Comparison of ENCODE assay signal across 8 cellular contexts in the genomic region with DNA sequence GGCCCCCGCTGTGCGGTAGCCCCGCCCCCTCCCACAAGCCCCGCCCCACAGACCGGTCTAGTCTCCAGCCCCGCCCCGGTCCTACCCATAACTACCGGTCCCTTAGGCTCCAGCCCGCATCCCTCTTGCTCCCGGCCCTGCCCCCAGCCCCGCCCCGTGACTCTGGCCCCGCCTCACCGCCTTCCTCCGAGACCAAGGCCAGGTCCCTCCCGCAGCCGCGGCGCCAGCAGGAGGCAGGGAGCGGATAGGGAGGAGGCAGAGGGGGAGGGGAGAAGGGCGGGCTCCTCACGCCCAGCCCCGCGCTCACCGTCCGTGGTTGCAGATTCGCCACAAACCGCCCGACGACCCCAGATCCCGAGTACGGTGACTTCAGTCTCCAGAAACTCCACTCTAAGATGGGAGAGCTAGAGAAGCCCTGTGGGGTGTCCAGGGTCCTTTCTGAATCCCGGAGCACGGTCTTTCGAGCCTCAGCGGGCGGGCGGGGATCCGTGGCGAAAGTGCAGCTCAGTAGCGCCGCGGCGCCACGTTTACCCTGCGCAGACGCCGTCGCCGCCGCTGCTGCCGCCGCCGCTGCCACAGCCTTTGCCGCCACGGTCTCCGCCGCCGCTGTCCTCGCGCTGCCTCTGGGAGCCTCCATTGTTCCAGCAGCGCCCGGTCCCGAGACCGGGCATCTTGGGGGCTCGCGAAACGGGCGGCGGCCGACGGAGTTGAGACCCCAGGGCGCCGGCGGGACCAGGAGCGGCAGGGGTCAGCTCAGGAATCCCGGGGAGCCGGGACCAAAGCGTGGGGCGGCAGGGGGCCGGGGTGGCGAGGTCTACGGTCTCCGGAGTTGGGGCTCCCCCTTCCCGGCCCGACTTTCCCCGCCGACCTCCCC. TPM values are rescaled to one million over a fixed set of nuclear protein-coding genes. Genes with fewer than 3 reads are reported as not detected.
A peak's percentile ranks its signal among the peaks of the same experiment; 100 is the strongest.
DNase-seq lines count a peak whose midpoint lies in the region; ATAC-seq and TF ChIP-seq lines count a peak whose summit lies in the region.

Gene BRPF1, plus strand, starts transcription at position 530 of the 874 bp plus-strand sequence. CDS start 2,406 bp downstream, outside the sequence.

- ATAC-seq in HG02759 (IDR thresholded peaks at IDR 0.05; ENCODE audit: unreplicated experiment) (peak; percentile 95), Right ventricle myocardium superior (ENCODE audit: poor library complexity) (peak; percentile 98)

- H3K27me3 ChIP-seq in parathyroid adenoma (ENCODE audit: control insufficient read depth, insufficient read depth, low read length) (no peaks in the 10 kb centered on the region), tibial nerve (no peaks in the 10 kb centered on the region)

- no peaks in the 10 kb centered on the region for H3K9me3 ChIP-seq in parathyroid adenoma (ENCODE audit: control insufficient read depth, low read length)
- H3K9me3 ChIP-seq in tibial nerve: no peaks in the 10 kb centered on the region

- 1 to 2% methylated on average over 28 to 56 of the region's 88 CpGs for WGBS in tibial nerve, 2 donors

- peaks cover 30% of the 10 kb centered on the region for H3K79me2 ChIP-seq in parathyroid adenoma

- peak; percentile 35 to 76 for TF ChIP-seq EP300 in tibial nerve (IDR thresholded peaks at IDR 0.05)

- DNase-seq in GM12864 (ENCODE audit: low read depth): peak; percentile 95
- DNase-seq in NCI-H1417 (lab: John Stamatoyannopoulos, UW): peak; percentile 92 to 97 (median 92)
- DNase-seq in SW 1271 (lab: John Stamatoyannopoulos, UW): peak; percentile 98 to 99
- DNase-seq in activated naive CD8-positive, alpha-beta T cell treated with anti-CD3 and anti-CD28 coated beads, Interleukin-2, amount 50 U/mL, for 16 hours (ENCODE audit: low read depth, low spot score): peak; percentile 100
- peak; percentile 100 for DNase-seq in Right ventricle myocardium superior
- DNase-seq in tibial nerve (ENCODE audit: low spot score in 2 of 2): peak; percentile 99 to 100

- peaks cover 12% of the 10 kb centered on the region for H3K4me1 ChIP-seq in parathyroid adenoma
- H3K4me1 ChIP-seq in tibial nerve: peaks cover 0 to 44% (median 20%) of the 10 kb centered on the region in 4 donors

- H3K4me3 ChIP-seq in GM12864 (ENCODE audit: low read depth, low read length) (peak within 1 kb of the TSS; percentile 96), parathyroid adenoma (ENCODE audit: low read depth, low read length) (peak within 1 kb of the TSS; percentile 89), tibial nerve (peak within 1 kb of the TSS; percentile 71 to 100 (median 94))

- H2AFZ ChIP-seq in parathyroid adenoma: peak within 1 kb of the TSS; percentile 93

- H3K4me2 ChIP-seq in parathyroid adenoma (ENCODE audit: low read length): peak within 1 kb of the TSS; percentile 87

- peak within 1 kb of the TSS; percentile 98 for H3K27ac ChIP-seq in parathyroid adenoma
- H3K27ac ChIP-seq in tibial nerve: peak within 1 kb of the TSS; percentile 92 to 96 (median 94)

- no peak for TF ChIP-seq CTCF in GM12864 (IDR thresholded peaks at IDR 0.05; ENCODE audit: low read depth, low read length, missing control alignments)
- no peak for TF ChIP-seq CTCF in parathyroid adenoma (IDR thresholded peaks at IDR 0.05)
- TF ChIP-seq CTCF in tibial nerve (IDR thresholded peaks at IDR 0.05): peak in 2 of 5 experiments; percentile 21 to 59

- peak within 1 kb of the TSS; percentile 88 for H3K9ac ChIP-seq in parathyroid adenoma

- intact Hi-C loops in Right ventricle myocardium superior (cut with DNase I): no loop called here

- TF ChIP-seq POLR2A in tibial nerve (IDR thresholded peaks at IDR 0.05): peak in 1 of 2 donors; percentile 33

- no peaks in the 10 kb centered on the region for H3K36me3 ChIP-seq in parathyroid adenoma (ENCODE audit: control insufficient read depth, insufficient read depth, low read length)
- H3K36me3 ChIP-seq in tibial nerve: peaks cover 0 to 21% (median 0%) of the 10 kb centered on the region in 3 donors

RNA-seq across cellular contexts. Expression of gene BRPF1, which starts in this region (rescaled TPM):
- total RNA-seq in Right ventricle myocardium superior (7.5 TPM), tibial nerve (10 to 100 TPM; 18.0 to 21.0 (median 20.6) TPM)

Comparison
In these comparisons a context has a peak if more than half of its experiments do, and no peak if none do; other contexts are left out.
1. Peak in every context shown above with its lines: DNase-seq, ATAC-seq, H3K4me3 ChIP-seq and H3K27ac ChIP-seq.